ENCODE assay signal across 17 cellular contexts in genomic region chr12:15556411-15556810, GRCh38.
DNase-seq lines count a peak whose midpoint lies in the region; ATAC-seq and TF ChIP-seq lines count a peak whose summit lies in the region.
"Had no signal": no experiment of that assay in that cellular context is flagged by ENCODE, and none has a peak within 500 bp of the region (broad histone marks: within the 10 kb centered on the region; RNA-seq: fewer than 3 reads in every experiment).

No MANE protein-coding gene starts in this region.

- WGBS in upper lobe of left lung, 2 donors: 47 to 58% methylated on average over 2 of the region's 2 CpGs

- H3K9ac ChIP-seq in skeletal muscle satellite cell (ENCODE audit: low read depth, low read length): peak overlapping the region; percentile 36

- no peak overlapping the region for H3K27ac ChIP-seq in upper lobe of left lung
- H3K27ac ChIP-seq: HL-60, PC-9, SJCRH30 had no signal

- no peak overlapping the region for H3K4me3 ChIP-seq in choroid plexus epithelial cell (ENCODE audit: low read depth, low read length)
- no peak overlapping the region for H3K4me3 ChIP-seq in skeletal muscle satellite cell (ENCODE audit: low read length)
- no peak overlapping the region for H3K4me3 ChIP-seq in upper lobe of left lung
- H3K4me3 ChIP-seq: PC-9, SJCRH30 had no signal

- no peaks in the 10 kb centered on the region for H3K9me3 ChIP-seq in skeletal muscle satellite cell (replicated peaks; ENCODE audit: low read length)
- H3K9me3 ChIP-seq in upper lobe of left lung: no peaks in the 10 kb centered on the region
- H3K9me3 ChIP-seq: Caco-2, SJCRH30 had no signal

- DNase-seq in GM03348 (ENCODE audit: low spot score) (peak; percentile 10), M059J (ENCODE audit: low read depth) (peak; percentile 33), choroid plexus epithelial cell (ENCODE audit: low read depth) (peak; percentile 7), SKM-1 (lab: John Stamatoyannopoulos, UW; ENCODE audit: unreplicated experiment) (no peak), upper lobe of left lung (no peak), H4 (ENCODE audit: low spot score) (no peak)
- DNase-seq: Caco-2; CD4-positive, CD25-positive, alpha-beta regulatory T cell; DMS153; NCI-H1436; NCI-H2029; NCI-H2171; NCI-H748 treated with DMSO at 0.1 percent for 48 hours; PC-9; SJCRH30 had no signal

- H3K27me3 ChIP-seq in skeletal muscle satellite cell (ENCODE audit: control insufficient read depth, insufficient read depth, low read length) (no peaks in the 10 kb centered on the region), upper lobe of left lung (no peaks in the 10 kb centered on the region)
- H3K27me3 ChIP-seq: SJCRH30 had no signal

- H3K4me1 ChIP-seq in skeletal muscle satellite cell (ENCODE audit: control insufficient read depth, insufficient read depth, low read length): peaks cover 23% of the 10 kb centered on the region
- H3K4me1 ChIP-seq in upper lobe of left lung: no peaks in the 10 kb centered on the region
- H3K4me1 ChIP-seq: Caco-2 had no signal

- no peaks in the 10 kb centered on the region for H3K36me3 ChIP-seq in skeletal muscle satellite cell (ENCODE audit: insufficient read depth, low read length)
- no peaks in the 10 kb centered on the region for H3K36me3 ChIP-seq in upper lobe of left lung
- H3K36me3 ChIP-seq: SJCRH30 had no signal

- no peak for TF ChIP-seq CTCF in choroid plexus epithelial cell (conservative IDR thresholded peaks at IDR 0.05; ENCODE audit: low read depth, low read length)
- TF ChIP-seq CTCF in upper lobe of left lung (IDR thresholded peaks at IDR 0.05): no peak

- TF ChIP-seq POLR2A in upper lobe of left lung (IDR thresholded peaks at IDR 0.05): no peak

- no peak overlapping the region for H3K4me2 ChIP-seq in skeletal muscle satellite cell (ENCODE audit: low read length)
- H3K4me2 ChIP-seq: PC-9 had no signal

- TF ChIP-seq EP300 in upper lobe of left lung (IDR thresholded peaks at IDR 0.05): no peak

- ATAC-seq in upper lobe of left lung (ENCODE audit: low FRiP score in 2 of 2): no peak

Comparison
In these comparisons a context has a peak if more than half of its experiments do, and no peak if none do; other contexts are left out.
1. DNase-seq: peak in GM03348 (single experiment), M059J (single experiment) and choroid plexus epithelial cell (single experiment); none in SKM-1 (single experiment), upper lobe of left lung (0 of 2) and H4 (single experiment).